ENCODE assay signal across 17 cellular contexts in the genomic region with DNA sequence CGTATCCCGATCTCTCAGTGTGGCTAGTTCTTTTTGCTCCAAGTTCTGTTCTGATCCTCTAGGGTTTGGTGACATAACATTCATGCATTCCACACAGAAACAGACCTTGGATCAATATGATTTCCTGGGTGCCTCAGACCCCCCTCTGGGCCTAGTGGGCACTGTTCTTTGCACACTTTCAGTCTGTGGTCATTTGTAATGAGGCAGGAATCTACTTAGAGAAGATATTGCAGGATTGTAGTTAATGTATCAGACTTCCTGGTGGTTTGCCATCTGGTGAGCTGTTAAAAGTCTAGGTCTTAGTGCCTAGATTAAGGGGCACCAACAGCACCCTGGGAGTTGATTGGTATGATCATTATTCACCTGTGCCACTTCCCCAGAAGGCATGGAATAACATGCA. TPM values are rescaled to one million over a fixed set of nuclear protein-coding genes. Genes with fewer than 3 reads are reported as not detected.
DNase-seq lines count a peak whose midpoint lies in the region; ATAC-seq and TF ChIP-seq lines count a peak whose summit lies in the region.
"Had no signal": no experiment of that assay in that cellular context is flagged by ENCODE, and none has a peak within 500 bp of the region (broad histone marks: within the 10 kb centered on the region; RNA-seq: fewer than 3 reads in every experiment).

No MANE protein-coding gene starts in this region.

- no peak overlapping the region for H3K27ac ChIP-seq in osteoblast (ENCODE audit: low read depth, low read length)
- no peak overlapping the region for H3K27ac ChIP-seq in left lung
- no peak overlapping the region for H3K27ac ChIP-seq in body of pancreas
- H3K27ac ChIP-seq: 22Rv1, HL-60 had no signal

- H3K4me2 ChIP-seq in osteoblast (ENCODE audit: insufficient read depth, low read length): peak overlapping the region; percentile 23

- DNase-seq in DMS 273 (lab: John Stamatoyannopoulos, UW; ENCODE audit: unreplicated experiment) (peak; percentile 8), DMS 273 treated with DMSO at 0.1 percent for 48 hours (lab: John Stamatoyannopoulos, UW) (no peak), HK-2 (ENCODE audit: unreplicated experiment) (peak; percentile 21), RPMI7951 (ENCODE audit: low read depth) (peak; percentile 69), osteoblast (ENCODE audit: insufficient read length, low spot score, missing footprints) (no peak), left lung (no peak), body of pancreas (no peak)
- no peak for DNase-seq in activated CD4-positive, alpha-beta T cell treated with anti-CD3 and anti-CD28 coated beads for 4 hours
- DNase-seq: C1 segment of cervical spinal cord, H7, NCI-H1436 treated with DMSO at 0.1 percent for 48 hours, NCI-H2081, NCI-H510A had no signal

- H3K27me3 ChIP-seq in osteoblast (ENCODE audit: insufficient read depth, low read length): no peaks in the 10 kb centered on the region
- H3K27me3 ChIP-seq in left lung: no peaks in the 10 kb centered on the region
- H3K27me3 ChIP-seq in body of pancreas: no peaks in the 10 kb centered on the region

- WGBS in body of pancreas, 2 donors: 85 to 90% methylated on average over 2 of the region's 2 CpGs

- intact Hi-C loops in left lung (cut with DNase I) (no loop called here), body of pancreas (cut with DNase I) (no loop called here)

- H3K4me3 ChIP-seq in osteoblast (ENCODE audit: insufficient read depth, low read length) (no peak overlapping the region), left lung (no peak overlapping the region), body of pancreas (no peak overlapping the region)

- no peaks in the 10 kb centered on the region for H3K79me2 ChIP-seq in osteoblast (ENCODE audit: insufficient read depth, low read length)

- TF ChIP-seq POLR2A in body of pancreas (IDR thresholded peaks at IDR 0.05): no peak

- no peaks in the 10 kb centered on the region for H3K9me3 ChIP-seq in osteoblast (ENCODE audit: low read depth, low read length)
- no peaks in the 10 kb centered on the region for H3K9me3 ChIP-seq in left lung
- H3K9me3 ChIP-seq in body of pancreas: no peaks in the 10 kb centered on the region

- H3K4me1 ChIP-seq in osteoblast (ENCODE audit: insufficient read depth, low read length) (peaks cover 33% of the 10 kb centered on the region), left lung (no peaks in the 10 kb centered on the region), body of pancreas (no peaks in the 10 kb centered on the region)

- H4K20me1 ChIP-seq in osteoblast (ENCODE audit: insufficient read depth, low read length): no peaks in the 10 kb centered on the region

- ATAC-seq in left lung: no peak
- no peak for ATAC-seq in body of pancreas
- ATAC-seq: Right ventricle myocardium inferior had no signal

- H3K36me3 ChIP-seq in osteoblast (ENCODE audit: insufficient read depth, low read length): no peaks in the 10 kb centered on the region
- no peaks in the 10 kb centered on the region for H3K36me3 ChIP-seq in left lung
- H3K36me3 ChIP-seq in body of pancreas (replicated peaks in 1 of 2; ENCODE audit: insufficient read depth in 1 of 2, low read depth in 2 of 2): no peaks in the 10 kb centered on the region

- TF ChIP-seq CTCF in osteoblast (IDR thresholded peaks at IDR 0.05; ENCODE audit: extremely low read depth, low read depth, low read length) (no peak), left lung (IDR thresholded peaks at IDR 0.05) (no peak), body of pancreas (IDR thresholded peaks at IDR 0.05) (no peak)

- H2AFZ ChIP-seq in osteoblast (ENCODE audit: low read length): no peak overlapping the region

RNA-seq across cellular contexts. Expression of a gene that starts 7.5 kb away (rescaled TPM):
- 21.6 and 24.6 TPM in 2 replicates for total RNA-seq in RPMI7951 (2014; rRNA removed; shearing (Covaris generic))
- 22.4 and 23.6 TPM in 2 replicates for total RNA-seq in osteoblast
- 1 to 10 TPM; 1.6 to 3.8 TPM for total RNA-seq in left lung
- total RNA-seq in body of pancreas: under 1 TPM in 1 of 2 donors, not detected in 1; 0.26 TPM
- total RNA-seq: T-helper 1 cell treated with Interleukin-12 subunit alpha and Interleukin-12 subunit beta and Interleukin-4 antibody, amounts not matched to agents 30 ng/mL and 1 ng/mL, for 36 hours had no signal

Comparison
In these comparisons a context has a peak if more than half of its experiments do, and no peak if none do; other contexts are left out.
1. DNase-seq: peak in DMS 273 (single experiment), HK-2 (single experiment) and RPMI7951 (single experiment); none in DMS 273 treated with DMSO at 0.1 percent for 48 hours (single experiment), osteoblast (single experiment), activated CD4-positive, alpha-beta T cell treated with anti-CD3 and anti-CD28 coated beads for 4 hours (0 of 2), left lung (0 of 2) and body of pancreas (0 of 4).